Comparison of ENCODE assay signal across 27 cellular contexts in the genomic region with DNA sequence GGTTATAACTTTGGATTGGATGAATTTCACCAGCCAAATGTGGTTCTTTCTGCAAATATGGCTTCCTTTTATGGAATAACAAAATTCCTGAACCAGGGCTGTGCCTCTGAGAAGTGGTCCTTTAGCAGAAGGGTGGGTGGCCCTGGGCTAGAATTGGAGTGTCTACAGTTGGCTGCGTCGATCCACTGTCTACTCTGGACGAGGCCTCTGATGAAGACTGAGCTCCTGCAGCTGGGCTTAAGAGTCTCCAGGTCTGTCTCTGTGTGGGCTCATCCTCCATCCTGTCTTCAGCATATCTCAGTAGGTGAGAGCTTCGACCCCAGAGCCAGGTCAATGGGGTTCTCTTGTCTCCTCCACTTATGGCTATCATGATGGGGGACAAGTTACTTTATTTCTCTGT.
"Had no signal": no experiment of that assay in that cellular context is flagged by ENCODE, and none has a peak within 500 bp of the region (broad histone marks: within the 10 kb centered on the region; RNA-seq: fewer than 3 reads in every experiment).

No MANE protein-coding gene starts in this region.

- H3K27ac ChIP-seq: brain microvascular endothelial cell, KMS-11, SJCRH30 had no signal

- H3K36me3 ChIP-seq: brain microvascular endothelial cell, SJCRH30 had no signal

- H3K9me3 ChIP-seq: SJCRH30, SK-N-SH had no signal

- ATAC-seq: activated CD8-positive, alpha-beta T cell treated with anti-CD3 and anti-CD28 coated beads for 36 hours; activated T-cell treated with anti-CD3 and anti-CD28 coated beads, Interleukin-2, amount 50 U/mL, for 72 hours; activated T-helper 17 cell treated with anti-CD3 and anti-CD28 coated beads, Interleukin-2, amount 50 U/mL, for 72 hours; Panc1 had no signal

- DNase-seq: activated CD4-positive, alpha-beta T cell treated with anti-CD3 and anti-CD28 coated beads, Interleukin-2, amount 10 ng/mL, durations not matched to agents 24 days and 14 days; activated CD4-positive, alpha-beta T cell treated with anti-CD3 and anti-CD28 coated beads, Interleukin-2, amount 50 U/mL, for 4 hours; activated CD8-positive, alpha-beta T cell treated with anti-CD3 and anti-CD28 coated beads for 36 hours; activated effector memory CD4-positive, alpha-beta T cell treated with anti-CD3 and anti-CD28 coated beads, Interleukin-2, amount 50 U/mL, for 16 hours; activated naive CD4-positive, alpha-beta T cell; activated naive CD4-positive, alpha-beta T cell treated with anti-CD3 and anti-CD28 coated beads, Interleukin-2, amount 50 U/mL, for 16 hours; activated naive CD8-positive, alpha-beta T cell treated with anti-CD3 and anti-CD28 coated beads for 36 hours; activated T-cell treated with anti-CD3 and anti-CD28 coated beads, Interleukin-2, amount 50 U/mL, for 1 hour; activated T-cell treated with anti-CD3 and anti-CD28 coated beads, Interleukin-2, amount 50 U/mL, for 72 hours; amniotic stem cell; brain microvascular endothelial cell; NCI-H1092 treated with DMSO at 0.1 percent for 48 hours; NCI-H1417; NCI-H146; NCI-H187; NCI-H2029 treated with DMSO at 0.1 percent for 48 hours; NCI-H2107; NCI-H2171 treated with DMSO at 0.1 percent for 48 hours; NCI-H2227 treated with DMSO at 0.1 percent for 48 hours; NCI-H446; NCI-H524 treated with DMSO at 0.1 percent for 48 hours; SHP77; SK-N-SH had no signal

- H3K4me3 ChIP-seq: SJCRH30 had no signal

- H3K27me3 ChIP-seq: SJCRH30 had no signal
